Comparison of ENCODE assay signal across 11 cellular contexts in the genomic region with DNA sequence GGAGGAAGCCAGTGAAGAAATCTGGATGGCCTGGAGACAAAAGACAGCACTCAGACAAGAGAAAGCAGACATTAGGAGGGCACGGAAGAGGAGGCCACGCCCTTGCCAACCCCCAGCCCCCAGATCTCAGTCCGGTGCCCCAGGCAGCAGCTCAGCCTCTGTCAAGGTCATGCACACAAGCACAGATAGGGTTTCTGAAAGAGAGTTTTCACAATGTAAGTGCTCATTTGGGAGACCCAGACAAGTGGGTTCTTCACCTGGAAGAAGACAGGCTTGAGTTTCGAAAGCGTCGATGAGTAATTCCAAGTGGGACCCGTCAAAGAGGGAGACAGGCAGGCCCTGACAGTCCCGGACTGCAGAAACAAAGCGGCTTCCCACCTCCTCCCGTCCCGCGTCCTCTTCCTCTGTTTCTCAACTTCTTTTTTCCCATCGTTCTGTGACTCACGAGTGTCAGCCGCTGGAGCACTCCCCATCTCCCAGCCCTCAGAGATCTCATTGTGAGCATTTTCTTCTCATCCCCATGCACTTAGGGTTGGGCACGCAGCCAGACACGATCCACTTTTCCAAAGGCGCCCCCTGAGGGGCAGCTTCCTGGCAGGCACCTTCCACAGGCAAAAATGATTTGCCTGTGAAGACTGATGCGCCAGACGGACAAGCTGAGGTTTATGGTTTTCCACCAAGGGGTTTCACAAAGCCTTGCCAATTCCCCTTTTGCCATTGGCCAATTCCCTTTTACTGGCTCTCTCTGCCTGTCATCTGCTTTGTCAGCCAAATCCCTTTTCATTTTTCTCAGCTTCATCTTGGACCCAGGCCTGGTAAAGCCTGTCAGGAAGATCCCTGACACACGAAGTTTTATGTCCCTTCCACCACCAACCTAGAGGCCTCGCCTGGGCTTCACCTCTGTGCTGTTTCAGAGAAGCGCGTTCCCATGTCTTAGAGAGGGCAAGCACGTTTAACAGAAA.
A peak's percentile ranks its signal among the peaks of the same experiment; 100 is the strongest.
DNase-seq lines count a peak whose midpoint lies in the region; ATAC-seq and TF ChIP-seq lines count a peak whose summit lies in the region.
"Had no signal": no experiment of that assay in that cellular context is flagged by ENCODE, and none has a peak within 500 bp of the region (broad histone marks: within the 10 kb centered on the region; RNA-seq: fewer than 3 reads in every experiment).

No MANE protein-coding gene starts in this region.

- no peaks in the 10 kb centered on the region for H3K9me3 Mint-ChIP-seq in activated naive CD8-positive, alpha-beta T cell (ENCODE audit: low read depth)
- no peaks in the 10 kb centered on the region for H3K9me3 Mint-ChIP-seq in activated naive CD8-positive, alpha-beta T cell treated with anti-CD3 and anti-CD28 coated beads for 36 hours
- H3K9me3 Mint-ChIP-seq in activated T-helper 17 cell treated with anti-CD3 and anti-CD28 coated beads, Interleukin-2, amount 50 U/mL, for 72 hours, result no peaks in the 10 kb centered on the region

- H3K4me1 ChIP-seq in uterus, result peaks cover 0 to 5% of the 10 kb centered on the region in 2 donors

- ATAC-seq in activated T-helper 17 cell treated with anti-CD3 and anti-CD28 coated beads, Interleukin-2, amount 50 U/mL, for 72 hours (replicated peaks), result peak; percentile 7
- ATAC-seq in GM18498 (IDR thresholded peaks at IDR 0.05; ENCODE audit: unreplicated experiment), result no peak
- ATAC-seq: activated CD4-positive, CD25-positive, alpha-beta regulatory T cell treated with anti-CD3 and anti-CD28 coated beads, Interleukin-2, amount 50 U/mL, for 24 hours had no signal

- H3K36me3 Mint-ChIP-seq in activated naive CD8-positive, alpha-beta T cell, result no peaks in the 10 kb centered on the region
- H3K36me3 Mint-ChIP-seq in activated naive CD8-positive, alpha-beta T cell treated with anti-CD3 and anti-CD28 coated beads for 36 hours, result no peaks in the 10 kb centered on the region
- H3K36me3 Mint-ChIP-seq in activated T-helper 17 cell treated with anti-CD3 and anti-CD28 coated beads, Interleukin-2, amount 50 U/mL, for 72 hours (ENCODE audit: low read depth), result peaks cover 19% of the 10 kb centered on the region

- peak overlapping the region; percentile 22 for H3K27ac Mint-ChIP-seq in activated naive CD8-positive, alpha-beta T cell
- no peak overlapping the region for H3K27ac Mint-ChIP-seq in activated naive CD8-positive, alpha-beta T cell treated with anti-CD3 and anti-CD28 coated beads for 36 hours
- H3K27ac Mint-ChIP-seq in activated T-helper 17 cell treated with anti-CD3 and anti-CD28 coated beads, Interleukin-2, amount 50 U/mL, for 72 hours, result peak overlapping the region; percentile 82

- peak overlapping the region; percentile 47 to 77 for H3K27ac ChIP-seq in uterus

- TF ChIP-seq CTCF in uterus (IDR thresholded peaks at IDR 0.05), result no peak

- intact Hi-C loops in uterus (cut with DNase I; ENCODE audit: low total_unique reads), result no loop called here

- no peaks in the 10 kb centered on the region for H3K36me3 ChIP-seq in uterus

- peaks cover 45% of the 10 kb centered on the region for H3K4me1 Mint-ChIP-seq in activated naive CD8-positive, alpha-beta T cell (ENCODE audit: low read depth)
- peaks cover 31% of the 10 kb centered on the region for H3K4me1 Mint-ChIP-seq in activated naive CD8-positive, alpha-beta T cell treated with anti-CD3 and anti-CD28 coated beads for 36 hours
- peaks cover 29% of the 10 kb centered on the region for H3K4me1 Mint-ChIP-seq in activated T-helper 17 cell treated with anti-CD3 and anti-CD28 coated beads, Interleukin-2, amount 50 U/mL, for 72 hours

- H3K27me3 ChIP-seq in uterus, result no peaks in the 10 kb centered on the region

- H3K4me3 Mint-ChIP-seq in activated naive CD8-positive, alpha-beta T cell, result no peak overlapping the region
- H3K4me3 Mint-ChIP-seq in activated naive CD8-positive, alpha-beta T cell treated with anti-CD3 and anti-CD28 coated beads for 36 hours, result no peak overlapping the region
- peak overlapping the region; percentile 82 for H3K4me3 Mint-ChIP-seq in activated T-helper 17 cell treated with anti-CD3 and anti-CD28 coated beads, Interleukin-2, amount 50 U/mL, for 72 hours

- no peak for DNase-seq in activated naive CD8-positive, alpha-beta T cell treated with anti-CD3 and anti-CD28 coated beads for 36 hours
- peak; percentile 84 for DNase-seq in islet precursor cell
- DNase-seq in uterus, result peak; percentile 67 to 74
- no peak for DNase-seq in iPS-NIHi11 (ENCODE audit: low spot score)
- DNase-seq in NAMALWA (ENCODE audit: low spot score), result no peak
- DNase-seq: kidney, NCI-H2171 had no signal

- H3K9me3 ChIP-seq in uterus, result no peaks in the 10 kb centered on the region

- no peak for TF ChIP-seq POLR2A in uterus (IDR thresholded peaks at IDR 0.05)

- H3K4me3 ChIP-seq in uterus, result no peak overlapping the region

- H3K27me3 Mint-ChIP-seq in activated naive CD8-positive, alpha-beta T cell, result no peaks in the 10 kb centered on the region
- H3K27me3 Mint-ChIP-seq in activated naive CD8-positive, alpha-beta T cell treated with anti-CD3 and anti-CD28 coated beads for 36 hours, result no peaks in the 10 kb centered on the region
- H3K27me3 Mint-ChIP-seq in activated T-helper 17 cell treated with anti-CD3 and anti-CD28 coated beads, Interleukin-2, amount 50 U/mL, for 72 hours, result no peaks in the 10 kb centered on the region

Comparison
In these comparisons a context has a peak if more than half of its experiments do, and no peak if none do; other contexts are left out.
1. DNase-seq: peak in islet precursor cell (single experiment) and uterus (2 of 2); none in activated naive CD8-positive, alpha-beta T cell treated with anti-CD3 and anti-CD28 coated beads for 36 hours (single experiment), iPS-NIHi11 (single experiment) and NAMALWA (single experiment).